ENCODE assay signal across 1 cellular context in the genomic region with DNA sequence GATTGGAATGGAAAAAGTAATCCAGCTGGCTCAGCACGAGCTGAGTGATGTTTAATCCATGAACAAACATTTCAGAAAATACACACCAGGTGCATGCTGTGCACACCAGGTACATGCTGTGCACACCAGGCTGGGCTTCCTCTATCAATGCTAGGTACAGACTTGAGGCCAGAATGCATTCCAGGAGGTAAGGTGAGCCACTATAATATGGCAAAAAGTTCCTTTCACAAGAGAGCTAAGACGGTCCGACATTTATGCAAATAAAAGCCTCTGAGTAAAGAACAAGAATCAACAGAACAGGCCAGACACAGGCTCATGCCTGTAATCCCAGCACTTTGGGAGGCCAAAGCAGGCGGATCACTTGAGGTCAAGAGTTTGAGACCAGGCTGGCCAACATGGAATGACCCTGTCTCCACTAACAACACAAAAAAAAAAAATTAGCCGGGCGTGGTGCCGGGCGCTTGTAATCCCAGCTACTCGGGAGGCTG.
TF ChIP-seq lines count a peak whose summit lies in the region.

No MANE protein-coding gene starts in this region.

TF ChIP-seq in HepG2, 621 proteins besides CTCF, POLR2A, EP300 and RAD21 (continued from another document and continues in another):
- TF ChIP-seq, protein P1, sequence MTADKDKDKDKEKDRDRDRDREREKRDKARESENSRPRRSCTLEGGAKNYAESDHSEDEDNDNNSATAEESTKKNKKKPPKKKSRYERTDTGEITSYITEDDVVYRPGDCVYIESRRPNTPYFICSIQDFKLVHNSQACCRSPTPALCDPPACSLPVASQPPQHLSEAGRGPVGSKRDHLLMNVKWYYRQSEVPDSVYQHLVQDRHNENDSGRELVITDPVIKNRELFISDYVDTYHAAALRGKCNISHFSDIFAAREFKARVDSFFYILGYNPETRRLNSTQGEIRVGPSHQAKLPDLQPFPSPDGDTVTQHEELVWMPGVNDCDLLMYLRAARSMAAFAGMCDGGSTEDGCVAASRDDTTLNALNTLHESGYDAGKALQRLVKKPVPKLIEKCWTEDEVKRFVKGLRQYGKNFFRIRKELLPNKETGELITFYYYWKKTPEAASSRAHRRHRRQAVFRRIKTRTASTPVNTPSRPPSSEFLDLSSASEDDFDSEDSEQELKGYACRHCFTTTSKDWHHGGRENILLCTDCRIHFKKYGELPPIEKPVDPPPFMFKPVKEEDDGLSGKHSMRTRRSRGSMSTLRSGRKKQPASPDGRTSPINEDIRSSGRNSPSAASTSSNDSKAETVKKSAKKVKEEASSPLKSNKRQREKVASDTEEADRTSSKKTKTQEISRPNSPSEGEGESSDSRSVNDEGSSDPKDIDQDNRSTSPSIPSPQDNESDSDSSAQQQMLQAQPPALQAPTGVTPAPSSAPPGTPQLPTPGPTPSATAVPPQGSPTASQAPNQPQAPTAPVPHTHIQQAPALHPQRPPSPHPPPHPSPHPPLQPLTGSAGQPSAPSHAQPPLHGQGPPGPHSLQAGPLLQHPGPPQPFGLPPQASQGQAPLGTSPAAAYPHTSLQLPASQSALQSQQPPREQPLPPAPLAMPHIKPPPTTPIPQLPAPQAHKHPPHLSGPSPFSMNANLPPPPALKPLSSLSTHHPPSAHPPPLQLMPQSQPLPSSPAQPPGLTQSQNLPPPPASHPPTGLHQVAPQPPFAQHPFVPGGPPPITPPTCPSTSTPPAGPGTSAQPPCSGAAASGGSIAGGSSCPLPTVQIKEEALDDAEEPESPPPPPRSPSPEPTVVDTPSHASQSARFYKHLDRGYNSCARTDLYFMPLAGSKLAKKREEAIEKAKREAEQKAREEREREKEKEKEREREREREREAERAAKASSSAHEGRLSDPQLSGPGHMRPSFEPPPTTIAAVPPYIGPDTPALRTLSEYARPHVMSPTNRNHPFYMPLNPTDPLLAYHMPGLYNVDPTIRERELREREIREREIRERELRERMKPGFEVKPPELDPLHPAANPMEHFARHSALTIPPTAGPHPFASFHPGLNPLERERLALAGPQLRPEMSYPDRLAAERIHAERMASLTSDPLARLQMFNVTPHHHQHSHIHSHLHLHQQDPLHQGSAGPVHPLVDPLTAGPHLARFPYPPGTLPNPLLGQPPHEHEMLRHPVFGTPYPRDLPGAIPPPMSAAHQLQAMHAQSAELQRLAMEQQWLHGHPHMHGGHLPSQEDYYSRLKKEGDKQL (CRISPR knock-in tag; IDR thresholded peaks at IDR 0.05; ENCODE audit: low read depth), result 0 out of 2 replicates have a peak, but pooled peaks have one; percentile 16
- TF ChIP-seq ZNF136 (CRISPR knock-in tag; IDR thresholded peaks at IDR 0.05; ENCODE audit: low read depth) (0 out of 2 replicates have a peak, but pooled peaks have one; percentile 48), ZNF605 (CRISPR knock-in tag; IDR thresholded peaks at IDR 0.05) (peak; percentile 58; the same call in 1 of the 2 replicates), ZNF792 (CRISPR knock-in tag; IDR thresholded peaks at IDR 0.05) (peak; percentile 19; the same call in 1 of the 2 replicates), ZMYM2 (CRISPR knock-in tag; IDR thresholded peaks at IDR 0.05) (peak; percentile 78; the same call in 1 of the 2 replicates), NKX3-1 (CRISPR knock-in tag; IDR thresholded peaks at IDR 0.05) (0 out of 2 replicates have a peak, but pooled peaks have one; percentile 22), HHEX (CRISPR knock-in tag; IDR thresholded peaks at IDR 0.05) (0 out of 2 replicates have a peak, but pooled peaks have one; percentile 6), NR2C2 (CRISPR knock-in tag; IDR thresholded peaks at IDR 0.05; ENCODE audit: borderline replicate concordance) (0 out of 2 replicates have a peak, but pooled peaks have one; percentile 31), KDM1A (CRISPR knock-in tag; IDR thresholded peaks at IDR 0.05) (0 out of 2 replicates have a peak, but pooled peaks have one; percentile 31), ZC3H13 (CRISPR knock-in tag; IDR thresholded peaks at IDR 0.05) (peak; percentile 52; the same call in 1 of the 2 replicates), RARA (CRISPR knock-in tag; IDR thresholded peaks at IDR 0.05) (peak; percentile 93), TEAD3 (CRISPR knock-in tag; optimal IDR thresholded peaks at IDR 0.05; ENCODE audit: borderline replicate concordance) (peak; percentile 85), SAP130 (CRISPR knock-in tag; IDR thresholded peaks at IDR 0.05; ENCODE audit: low read depth) (peak; percentile 61), WIZ (CRISPR knock-in tag; IDR thresholded peaks at IDR 0.05) (no peak), MAFK (conservative IDR thresholded peaks at IDR 0.05 in 1 of 2, IDR thresholded peaks at IDR 0.05 in 1 of 2; ENCODE audit: low read length in 2 of 2) (peak in 1 of 2 experiments; percentile 16; a peak in 1 of 4 replicates), ZNF143 (CRISPR knock-in tag; IDR thresholded peaks at IDR 0.05) (no peak), ZNF644 (CRISPR knock-in tag; IDR thresholded peaks at IDR 0.05; ENCODE audit: low read depth) (0 out of 2 replicates have a peak, but pooled peaks have one; percentile 30)
- TF ChIP-seq, protein P2, sequence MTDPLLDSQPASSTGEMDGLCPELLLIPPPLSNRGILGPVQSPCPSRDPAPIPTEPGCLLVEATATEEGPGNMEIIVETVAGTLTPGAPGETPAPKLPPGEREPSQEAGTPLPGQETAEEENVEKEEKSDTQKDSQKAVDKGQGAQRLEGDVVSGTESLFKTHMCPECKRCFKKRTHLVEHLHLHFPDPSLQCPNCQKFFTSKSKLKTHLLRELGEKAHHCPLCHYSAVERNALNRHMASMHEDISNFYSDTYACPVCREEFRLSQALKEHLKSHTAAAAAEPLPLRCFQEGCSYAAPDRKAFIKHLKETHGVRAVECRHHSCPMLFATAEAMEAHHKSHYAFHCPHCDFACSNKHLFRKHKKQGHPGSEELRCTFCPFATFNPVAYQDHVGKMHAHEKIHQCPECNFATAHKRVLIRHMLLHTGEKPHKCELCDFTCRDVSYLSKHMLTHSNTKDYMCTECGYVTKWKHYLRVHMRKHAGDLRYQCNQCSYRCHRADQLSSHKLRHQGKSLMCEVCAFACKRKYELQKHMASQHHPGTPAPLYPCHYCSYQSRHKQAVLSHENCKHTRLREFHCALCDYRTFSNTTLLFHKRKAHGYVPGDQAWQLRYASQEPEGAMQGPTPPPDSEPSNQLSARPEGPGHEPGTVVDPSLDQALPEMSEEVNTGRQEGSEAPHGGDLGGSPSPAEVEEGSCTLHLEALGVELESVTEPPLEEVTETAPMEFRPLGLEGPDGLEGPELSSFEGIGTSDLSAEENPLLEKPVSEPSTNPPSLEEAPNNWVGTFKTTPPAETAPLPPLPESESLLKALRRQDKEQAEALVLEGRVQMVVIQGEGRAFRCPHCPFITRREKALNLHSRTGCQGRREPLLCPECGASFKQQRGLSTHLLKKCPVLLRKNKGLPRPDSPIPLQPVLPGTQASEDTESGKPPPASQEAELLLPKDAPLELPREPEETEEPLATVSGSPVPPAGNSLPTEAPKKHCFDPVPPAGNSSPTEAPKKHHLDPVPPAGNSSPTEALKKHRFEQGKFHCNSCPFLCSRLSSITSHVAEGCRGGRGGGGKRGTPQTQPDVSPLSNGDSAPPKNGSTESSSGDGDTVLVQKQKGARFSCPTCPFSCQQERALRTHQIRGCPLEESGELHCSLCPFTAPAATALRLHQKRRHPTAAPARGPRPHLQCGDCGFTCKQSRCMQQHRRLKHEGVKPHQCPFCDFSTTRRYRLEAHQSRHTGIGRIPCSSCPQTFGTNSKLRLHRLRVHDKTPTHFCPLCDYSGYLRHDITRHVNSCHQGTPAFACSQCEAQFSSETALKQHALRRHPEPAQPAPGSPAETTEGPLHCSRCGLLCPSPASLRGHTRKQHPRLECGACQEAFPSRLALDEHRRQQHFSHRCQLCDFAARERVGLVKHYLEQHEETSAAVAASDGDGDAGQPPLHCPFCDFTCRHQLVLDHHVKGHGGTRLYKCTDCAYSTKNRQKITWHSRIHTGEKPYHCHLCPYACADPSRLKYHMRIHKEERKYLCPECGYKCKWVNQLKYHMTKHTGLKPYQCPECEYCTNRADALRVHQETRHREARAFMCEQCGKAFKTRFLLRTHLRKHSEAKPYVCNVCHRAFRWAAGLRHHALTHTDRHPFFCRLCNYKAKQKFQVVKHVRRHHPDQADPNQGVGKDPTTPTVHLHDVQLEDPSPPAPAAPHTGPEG (CRISPR knock-in tag; IDR thresholded peaks at IDR 0.05), result no peak
- TF ChIP-seq, protein P3, sequence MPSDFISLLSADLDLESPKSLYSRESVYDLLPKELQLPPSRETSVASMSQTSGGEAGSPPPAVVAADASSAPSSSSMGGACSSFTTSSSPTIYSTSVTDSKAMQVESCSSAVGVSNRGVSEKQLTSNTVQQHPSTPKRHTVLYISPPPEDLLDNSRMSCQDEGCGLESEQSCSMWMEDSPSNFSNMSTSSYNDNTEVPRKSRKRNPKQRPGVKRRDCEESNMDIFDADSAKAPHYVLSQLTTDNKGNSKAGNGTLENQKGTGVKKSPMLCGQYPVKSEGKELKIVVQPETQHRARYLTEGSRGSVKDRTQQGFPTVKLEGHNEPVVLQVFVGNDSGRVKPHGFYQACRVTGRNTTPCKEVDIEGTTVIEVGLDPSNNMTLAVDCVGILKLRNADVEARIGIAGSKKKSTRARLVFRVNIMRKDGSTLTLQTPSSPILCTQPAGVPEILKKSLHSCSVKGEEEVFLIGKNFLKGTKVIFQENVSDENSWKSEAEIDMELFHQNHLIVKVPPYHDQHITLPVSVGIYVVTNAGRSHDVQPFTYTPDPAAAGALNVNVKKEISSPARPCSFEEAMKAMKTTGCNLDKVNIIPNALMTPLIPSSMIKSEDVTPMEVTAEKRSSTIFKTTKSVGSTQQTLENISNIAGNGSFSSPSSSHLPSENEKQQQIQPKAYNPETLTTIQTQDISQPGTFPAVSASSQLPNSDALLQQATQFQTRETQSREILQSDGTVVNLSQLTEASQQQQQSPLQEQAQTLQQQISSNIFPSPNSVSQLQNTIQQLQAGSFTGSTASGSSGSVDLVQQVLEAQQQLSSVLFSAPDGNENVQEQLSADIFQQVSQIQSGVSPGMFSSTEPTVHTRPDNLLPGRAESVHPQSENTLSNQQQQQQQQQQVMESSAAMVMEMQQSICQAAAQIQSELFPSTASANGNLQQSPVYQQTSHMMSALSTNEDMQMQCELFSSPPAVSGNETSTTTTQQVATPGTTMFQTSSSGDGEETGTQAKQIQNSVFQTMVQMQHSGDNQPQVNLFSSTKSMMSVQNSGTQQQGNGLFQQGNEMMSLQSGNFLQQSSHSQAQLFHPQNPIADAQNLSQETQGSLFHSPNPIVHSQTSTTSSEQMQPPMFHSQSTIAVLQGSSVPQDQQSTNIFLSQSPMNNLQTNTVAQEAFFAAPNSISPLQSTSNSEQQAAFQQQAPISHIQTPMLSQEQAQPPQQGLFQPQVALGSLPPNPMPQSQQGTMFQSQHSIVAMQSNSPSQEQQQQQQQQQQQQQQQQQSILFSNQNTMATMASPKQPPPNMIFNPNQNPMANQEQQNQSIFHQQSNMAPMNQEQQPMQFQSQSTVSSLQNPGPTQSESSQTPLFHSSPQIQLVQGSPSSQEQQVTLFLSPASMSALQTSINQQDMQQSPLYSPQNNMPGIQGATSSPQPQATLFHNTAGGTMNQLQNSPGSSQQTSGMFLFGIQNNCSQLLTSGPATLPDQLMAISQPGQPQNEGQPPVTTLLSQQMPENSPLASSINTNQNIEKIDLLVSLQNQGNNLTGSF (CRISPR knock-in tag; IDR thresholded peaks at IDR 0.05), result no peak
- TF ChIP-seq, protein P4, sequence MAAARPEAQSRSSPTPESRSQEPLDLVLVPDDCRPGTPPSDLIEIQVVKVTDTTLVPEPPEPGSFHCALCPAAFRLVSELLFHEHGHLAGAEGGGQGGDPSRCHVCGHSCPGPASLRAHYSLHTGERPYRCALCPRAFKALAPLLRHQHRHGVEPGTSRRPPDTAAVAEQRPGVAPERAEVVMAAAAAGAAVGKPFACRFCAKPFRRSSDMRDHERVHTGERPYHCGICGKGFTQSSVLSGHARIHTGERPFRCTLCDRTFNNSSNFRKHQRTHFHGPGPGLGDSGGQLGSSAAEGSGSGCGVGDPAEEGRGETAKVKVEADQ (CRISPR knock-in tag; IDR thresholded peaks at IDR 0.05; ENCODE audit: borderline replicate concordance), result 0 out of 2 replicates have a peak, but pooled peaks have one; percentile 54
- TF ChIP-seq, protein P5, sequence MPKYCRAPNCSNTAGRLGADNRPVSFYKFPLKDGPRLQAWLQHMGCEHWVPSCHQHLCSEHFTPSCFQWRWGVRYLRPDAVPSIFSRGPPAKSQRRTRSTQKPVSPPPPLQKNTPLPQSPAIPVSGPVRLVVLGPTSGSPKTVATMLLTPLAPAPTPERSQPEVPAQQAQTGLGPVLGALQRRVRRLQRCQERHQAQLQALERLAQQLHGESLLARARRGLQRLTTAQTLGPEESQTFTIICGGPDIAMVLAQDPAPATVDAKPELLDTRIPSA (CRISPR knock-in tag; IDR thresholded peaks at IDR 0.05; ENCODE audit: borderline replicate concordance), result no peak
- TF ChIP-seq, protein P6, sequence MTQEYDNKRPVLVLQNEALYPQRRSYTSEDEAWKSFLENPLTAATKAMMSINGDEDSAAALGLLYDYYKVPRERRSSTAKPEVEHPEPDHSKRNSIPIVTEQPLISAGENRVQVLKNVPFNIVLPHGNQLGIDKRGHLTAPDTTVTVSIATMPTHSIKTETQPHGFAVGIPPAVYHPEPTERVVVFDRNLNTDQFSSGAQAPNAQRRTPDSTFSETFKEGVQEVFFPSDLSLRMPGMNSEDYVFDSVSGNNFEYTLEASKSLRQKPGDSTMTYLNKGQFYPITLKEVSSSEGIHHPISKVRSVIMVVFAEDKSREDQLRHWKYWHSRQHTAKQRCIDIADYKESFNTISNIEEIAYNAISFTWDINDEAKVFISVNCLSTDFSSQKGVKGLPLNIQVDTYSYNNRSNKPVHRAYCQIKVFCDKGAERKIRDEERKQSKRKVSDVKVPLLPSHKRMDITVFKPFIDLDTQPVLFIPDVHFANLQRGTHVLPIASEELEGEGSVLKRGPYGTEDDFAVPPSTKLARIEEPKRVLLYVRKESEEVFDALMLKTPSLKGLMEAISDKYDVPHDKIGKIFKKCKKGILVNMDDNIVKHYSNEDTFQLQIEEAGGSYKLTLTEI (CRISPR knock-in tag; conservative IDR thresholded peaks at IDR 0.05), result no peak
- TF ChIP-seq, protein P7, sequence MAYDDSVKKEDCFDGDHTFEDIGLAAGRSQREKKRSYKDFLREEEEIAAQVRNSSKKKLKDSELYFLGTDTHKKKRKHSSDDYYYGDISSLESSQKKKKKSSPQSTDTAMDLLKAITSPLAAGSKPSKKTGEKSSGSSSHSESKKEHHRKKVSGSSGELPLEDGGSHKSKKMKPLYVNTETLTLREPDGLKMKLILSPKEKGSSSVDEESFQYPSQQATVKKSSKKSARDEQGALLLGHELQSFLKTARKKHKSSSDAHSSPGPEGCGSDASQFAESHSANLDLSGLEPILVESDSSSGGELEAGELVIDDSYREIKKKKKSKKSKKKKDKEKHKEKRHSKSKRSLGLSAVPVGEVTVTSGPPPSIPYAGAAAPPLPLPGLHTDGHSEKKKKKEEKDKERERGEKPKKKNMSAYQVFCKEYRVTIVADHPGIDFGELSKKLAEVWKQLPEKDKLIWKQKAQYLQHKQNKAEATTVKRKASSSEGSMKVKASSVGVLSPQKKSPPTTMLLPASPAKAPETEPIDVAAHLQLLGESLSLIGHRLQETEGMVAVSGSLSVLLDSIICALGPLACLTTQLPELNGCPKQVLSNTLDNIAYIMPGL (CRISPR knock-in tag; IDR thresholded peaks at IDR 0.05; ENCODE audit: borderline replicate concordance in 1 of 2, low read depth in 1 of 2), result 0 out of 4 replicates have a peak, but pooled peaks of 1 of the 2 experiments have one; percentile 41
- TF ChIP-seq, protein P8, sequence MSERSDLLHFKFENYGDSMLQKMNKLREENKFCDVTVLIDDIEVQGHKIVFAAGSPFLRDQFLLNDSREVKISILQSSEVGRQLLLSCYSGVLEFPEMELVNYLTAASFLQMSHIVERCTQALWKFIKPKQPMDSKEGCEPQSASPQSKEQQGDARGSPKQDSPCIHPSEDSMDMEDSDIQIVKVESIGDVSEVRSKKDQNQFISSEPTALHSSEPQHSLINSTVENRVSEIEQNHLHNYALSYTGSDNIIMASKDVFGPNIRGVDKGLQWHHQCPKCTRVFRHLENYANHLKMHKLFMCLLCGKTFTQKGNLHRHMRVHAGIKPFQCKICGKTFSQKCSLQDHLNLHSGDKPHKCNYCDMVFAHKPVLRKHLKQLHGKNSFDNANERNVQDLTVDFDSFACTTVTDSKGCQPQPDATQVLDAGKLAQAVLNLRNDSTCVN (CRISPR knock-in tag; IDR thresholded peaks at IDR 0.05; ENCODE audit: borderline replicate concordance), result no peak
